Comparison of ENCODE assay signal across 8 cellular contexts in genomic region chr20:23340524-23340923, GRCh38. TPM values are rescaled to one million over a fixed set of nuclear protein-coding genes. Genes with fewer than 3 reads are reported as not detected.
DNase-seq lines count a peak whose midpoint lies in the region; ATAC-seq and TF ChIP-seq lines count a peak whose summit lies in the region.

No MANE protein-coding gene starts in this region.

- CTCF ChIA-PET in CD8-positive, alpha-beta T cell (lab: Charles Lee) = interaction anchor here (0.9 to 2.2 kb wide), 4 partner anchors 10 to 266 kb away, joined by 3 to 6 read pairs (median 3); partner anchors contain the start of gene NXT1

- H3K27me3 Mint-ChIP-seq in CD8-positive, alpha-beta T cell (ENCODE audit: low read depth) = no peaks in the 10 kb centered on the region
- H3K27me3 Mint-ChIP-seq in activated CD4-positive, alpha-beta T cell treated with anti-CD3 and anti-CD28 coated beads, Interleukin-2, amount 10 ng/mL, durations not matched to agents 24 days and 14 days = no peaks in the 10 kb centered on the region

- no peaks in the 10 kb centered on the region for H3K27me3 ChIP-seq in CD8-positive, alpha-beta T cell (ENCODE audit: insufficient read depth, low read length)

- H3K4me3 Mint-ChIP-seq in CD8-positive, alpha-beta T cell = no peak overlapping the region
- H3K4me3 Mint-ChIP-seq in activated CD4-positive, alpha-beta T cell treated with anti-CD3 and anti-CD28 coated beads, Interleukin-2, amount 10 ng/mL, durations not matched to agents 24 days and 14 days = no peak overlapping the region

- H3K9me3 Mint-ChIP-seq in CD8-positive, alpha-beta T cell = no peaks in the 10 kb centered on the region
- H3K9me3 Mint-ChIP-seq in activated CD4-positive, alpha-beta T cell treated with anti-CD3 and anti-CD28 coated beads, Interleukin-2, amount 10 ng/mL, durations not matched to agents 24 days and 14 days = no peaks in the 10 kb centered on the region

- no peak for ATAC-seq in CD8-positive, alpha-beta T cell
- ATAC-seq in GM19397 (IDR thresholded peaks at IDR 0.05; ENCODE audit: unreplicated experiment) (peak; percentile 48), GM19452 (IDR thresholded peaks at IDR 0.05; ENCODE audit: unreplicated experiment) (no peak)

- no peaks in the 10 kb centered on the region for H3K36me3 Mint-ChIP-seq in CD8-positive, alpha-beta T cell
- no peaks in the 10 kb centered on the region for H3K36me3 Mint-ChIP-seq in activated CD4-positive, alpha-beta T cell treated with anti-CD3 and anti-CD28 coated beads, Interleukin-2, amount 10 ng/mL, durations not matched to agents 24 days and 14 days (ENCODE audit: low read depth)

- no peaks in the 10 kb centered on the region for H3K4me1 ChIP-seq in CD8-positive, alpha-beta T cell (ENCODE audit: insufficient read depth, low read length)

- no peaks in the 10 kb centered on the region for H3K36me3 ChIP-seq in CD8-positive, alpha-beta T cell (ENCODE audit: insufficient read depth, low read length)

- no peak overlapping the region for H3K4me3 ChIP-seq in CD8-positive, alpha-beta T cell (ENCODE audit: low read depth, low read length)

- H3K4me1 Mint-ChIP-seq in CD8-positive, alpha-beta T cell (ENCODE audit: low read depth) = no peaks in the 10 kb centered on the region
- peaks cover 3% of the 10 kb centered on the region for H3K4me1 Mint-ChIP-seq in activated CD4-positive, alpha-beta T cell treated with anti-CD3 and anti-CD28 coated beads, Interleukin-2, amount 10 ng/mL, durations not matched to agents 24 days and 14 days

- H3K9me3 ChIP-seq in CD8-positive, alpha-beta T cell (ENCODE audit: low read length) = no peaks in the 10 kb centered on the region

- POLR2A ChIA-PET in CD8-positive, alpha-beta T cell (lab: Charles Lee) = interaction anchor here (1.2 kb wide), 1 partner anchor 10 kb away, joined by 3 read pairs; the partner anchor contains the start of gene NXT1

- no peak overlapping the region for H3K27ac ChIP-seq in CD8-positive, alpha-beta T cell (ENCODE audit: low read depth, low read length)

- intact Hi-C loops in CD8-positive, alpha-beta T cell (cut with DNase I, micrococcal nuclease) = loop anchor here (2.0 to 10.0 kb wide), 3 partner anchors 646 to 1623 kb away; no protein-coding TSS in a partner anchor
- intact Hi-C loops in activated CD4-positive, alpha-beta T cell treated with anti-CD3 and anti-CD28 coated beads, Interleukin-2, amount 10 ng/mL, durations not matched to agents 24 days and 14 days (cut with micrococcal nuclease) = no loop called here

- H3K27ac Mint-ChIP-seq in CD8-positive, alpha-beta T cell = no peak overlapping the region
- no peak overlapping the region for H3K27ac Mint-ChIP-seq in activated CD4-positive, alpha-beta T cell treated with anti-CD3 and anti-CD28 coated beads, Interleukin-2, amount 10 ng/mL, durations not matched to agents 24 days and 14 days

- peak in 2 of 7 experiments; percentile 26 to 28 for DNase-seq in CD8-positive, alpha-beta T cell
- DNase-seq in NCI-H1930 (lab: John Stamatoyannopoulos, UW) (peak; percentile 20 to 45), glomerular visceral epithelial cell (ENCODE audit: extremely low spot score) (peak; percentile 71), pulmonary artery endothelial cell (ENCODE audit: low read depth, low spot score) (peak; percentile 41), T-helper 1 cell (no peak)
- DNase-seq in activated CD4-positive, alpha-beta T cell treated with anti-CD3 and anti-CD28 coated beads, Interleukin-2, amount 10 ng/mL, durations not matched to agents 24 days and 14 days = peak; percentile 76

- peak; percentile 24 for TF ChIP-seq CTCF in CD8-positive, alpha-beta T cell (IDR thresholded peaks at IDR 0.05)

RNA-seq across cellular contexts. Expression of gene NXT1, which starts 10.1 kb away (rescaled TPM):
- 10 to 100 TPM; 52.4 to 52.5 TPM for total RNA-seq in CD8-positive, alpha-beta T cell
- 57.0 and 59.9 TPM in 2 replicates for total RNA-seq in activated CD4-positive, alpha-beta T cell treated with anti-CD3 and anti-CD28 coated beads, Interleukin-2, amount 10 ng/mL, durations not matched to agents 24 days and 14 days
- total RNA-seq in pulmonary artery endothelial cell = 38.0 and 43.4 TPM in 2 replicates

RNA-seq across cellular contexts. Expression of gene GZF1, which starts 21.5 kb away (rescaled TPM):
- total RNA-seq in CD8-positive, alpha-beta T cell = 10 to 100 TPM; 44.9 to 49.5 TPM
- total RNA-seq in activated CD4-positive, alpha-beta T cell treated with anti-CD3 and anti-CD28 coated beads, Interleukin-2, amount 10 ng/mL, durations not matched to agents 24 days and 14 days = 10.3 and 14.7 TPM in 2 replicates
- total RNA-seq in pulmonary artery endothelial cell = 11.8 and 35.7 TPM in 2 replicates

Comparison
In these comparisons a context has a peak if more than half of its experiments do, and no peak if none do; other contexts are left out.
1. DNase-seq: peak in NCI-H1930 (2 of 2), activated CD4-positive, alpha-beta T cell treated with anti-CD3 and anti-CD28 coated beads, Interleukin-2, amount 10 ng/mL, durations not matched to agents 24 days and 14 days (single experiment), glomerular visceral epithelial cell (single experiment) and pulmonary artery endothelial cell (single experiment); none in T-helper 1 cell (0 of 5).